10 cellular contexts compared by ENCODE assay signal in genomic region chr1:41800237-41800902, GRCh38.
DNase-seq lines count a peak whose midpoint lies in the region; ATAC-seq, FAIRE-seq and TF ChIP-seq lines count a peak whose summit lies in the region.
"Had no signal": no experiment of that assay in that cellular context is flagged by ENCODE, and none has a peak within 500 bp of the region (broad histone marks: within the 10 kb centered on the region; RNA-seq: fewer than 3 reads in every experiment).

No MANE protein-coding gene starts in this region.

- H3K79me2 ChIP-seq in HepG2 (ENCODE audit: insufficient read depth, low read length), result no peaks in the 10 kb centered on the region

- no peaks in the 10 kb centered on the region for H3K36me3 ChIP-seq in right atrium auricular region
- H3K36me3 ChIP-seq in HepG2 (replicated peaks in 1 of 2; ENCODE audit: control insufficient read depth in 1 of 2, insufficient read depth in 2 of 2, low read length in 2 of 2), result no peaks in the 10 kb centered on the region
- H3K36me3 ChIP-seq: colonic mucosa had no signal

- no peak overlapping the region for H3K4me2 ChIP-seq in HepG2 (ENCODE audit: low read depth, low read length)

- no peak overlapping the region for H2AFZ ChIP-seq in HepG2 (ENCODE audit: low read length)

- H3K27me3 ChIP-seq in right atrium auricular region, result no peaks in the 10 kb centered on the region
- H3K27me3 ChIP-seq in HepG2 (ENCODE audit: control insufficient read depth in 1 of 2, insufficient read depth in 2 of 2, low read length in 2 of 2), result peaks cover 0 to 4% of the 10 kb centered on the region in 2 experiments; a peak in 1 of 5 replicates
- H3K27me3 ChIP-seq: colonic mucosa had no signal

- ATAC-seq in Right ventricle myocardium superior (ENCODE audit: poor library complexity) (peak; percentile 78), HG03159 (IDR thresholded peaks at IDR 0.05; ENCODE audit: unreplicated experiment) (peak; percentile 53), HepG2 (no peak)

- TF ChIP-seq EP300 in HepG2 (IDR thresholded peaks at IDR 0.05; ENCODE audit: low read depth in 2 of 2, low read length in 2 of 2) (no peak), HepG2 (CRISPR knock-in tag; IDR thresholded peaks at IDR 0.05; ENCODE audit: borderline replicate concordance) (no peak)

- H3K4me1 Mint-ChIP-seq in dendritic cell treated with granulocyte-macrophage colony-stimulating factor and Interleukin-4, amounts not matched to agents 40 ng/mL and 50 ng/mL, for 4 days (ENCODE audit: low read depth), result peaks cover 53% of the 10 kb centered on the region

- H3K27ac ChIP-seq in right atrium auricular region (no peak overlapping the region), HepG2 (ENCODE audit: extremely low read length, insufficient read depth, low read length) (no peak overlapping the region)
- H3K27ac ChIP-seq: colonic mucosa had no signal

- peak overlapping the region; percentile 15 for H3K27ac Mint-ChIP-seq in dendritic cell treated with granulocyte-macrophage colony-stimulating factor and Interleukin-4, amounts not matched to agents 40 ng/mL and 50 ng/mL, for 4 days

- no peak for TF ChIP-seq RAD21 in HepG2 (CRISPR knock-in tag; IDR thresholded peaks at IDR 0.05)

- BruUV-seq in HepG2 (replicated peaks; lab: Mats Ljungman, UMichigan), result no TSS peak

- POLR2A ChIA-PET in HepG2 (lab: Yijun Ruan, JAX), result no interaction called here

- H3K9ac ChIP-seq in HepG2 (ENCODE audit: insufficient read depth, low read depth, low read length), result no peak overlapping the region

- no peak for TF ChIP-seq POLR2A in HepG2 (IDR thresholded peaks at IDR 0.05; ENCODE audit: insufficient read depth in 1 of 2, low read depth in 2 of 2, low read length in 2 of 2)

- CTCF ChIA-PET in HepG2 (lab: Yijun Ruan, JAX; ENCODE audit: low intra/inter-chr PET ratio, low total read pairs), result no interaction called here

- in situ Hi-C loops in HepG2 (cut with HindIII; ENCODE audit: extremely low pct_ligation_motif_present, low pct_unique_long_range_greater_than_20kb), result no loop called here

- H3K9me3 ChIP-seq in right atrium auricular region, result no peaks in the 10 kb centered on the region
- no peaks in the 10 kb centered on the region for H3K9me3 ChIP-seq in HepG2 (ENCODE audit: low read length)
- H3K9me3 ChIP-seq: colonic mucosa had no signal

- no peak for FAIRE-seq in HepG2 (lab: Jason Lieb, UNC)

- no peaks in the 10 kb centered on the region for H3K27me3 Mint-ChIP-seq in dendritic cell treated with granulocyte-macrophage colony-stimulating factor and Interleukin-4, amounts not matched to agents 40 ng/mL and 50 ng/mL, for 4 days

- H3K4me3 ChIP-seq in right atrium auricular region (no peak overlapping the region), HepG2 (replicated peaks in 1 of 3; ENCODE audit: insufficient read depth in 1 of 3, low read depth in 2 of 3, low read length in 3 of 3) (no peak overlapping the region)
- H3K4me3 ChIP-seq: colonic mucosa had no signal

- 29% methylated on average over 2 of the region's 2 CpGs for WGBS in HepG2 (ENCODE audit: low lambda C conversion rate)

- no peak overlapping the region for H3K4me3 Mint-ChIP-seq in dendritic cell treated with granulocyte-macrophage colony-stimulating factor and Interleukin-4, amounts not matched to agents 40 ng/mL and 50 ng/mL, for 4 days

- no peak for TF ChIP-seq CTCF in right atrium auricular region (IDR thresholded peaks at IDR 0.05)
- TF ChIP-seq CTCF in HepG2 (CRISPR knock-in tag; IDR thresholded peaks at IDR 0.05), result no peak

- H3K4me1 ChIP-seq in right atrium auricular region (peaks cover 0 to 16% of the 10 kb centered on the region in 2 donors), HepG2 (ENCODE audit: insufficient read depth, low read length) (no peaks in the 10 kb centered on the region)
- H3K4me1 ChIP-seq: colonic mucosa had no signal

- no peaks in the 10 kb centered on the region for H3K9me3 Mint-ChIP-seq in dendritic cell treated with granulocyte-macrophage colony-stimulating factor and Interleukin-4, amounts not matched to agents 40 ng/mL and 50 ng/mL, for 4 days

- no peaks in the 10 kb centered on the region for H4K20me1 ChIP-seq in HepG2 (ENCODE audit: insufficient read depth, low read length)

- DNase-seq in Right ventricle myocardium superior (peak; percentile 88), right atrium auricular region (ENCODE audit: low spot score) (no peak), HepG2 (ENCODE audit: low spot score) (no peak), SKM-1 (lab: John Stamatoyannopoulos, UW; ENCODE audit: unreplicated experiment) (no peak), COLO668 (lab: John Stamatoyannopoulos, UW; ENCODE audit: unreplicated experiment) (no peak)
- no peak for DNase-seq in activated effector memory CD4-positive, alpha-beta T cell treated with Interleukin-2 at 50 U/mL for 16 hours
- DNase-seq: colonic mucosa, OCI-M1 had no signal

- no peaks in the 10 kb centered on the region for H3K36me3 Mint-ChIP-seq in dendritic cell treated with granulocyte-macrophage colony-stimulating factor and Interleukin-4, amounts not matched to agents 40 ng/mL and 50 ng/mL, for 4 days (ENCODE audit: low read depth)

- intact Hi-C loops in Right ventricle myocardium superior (cut with DNase I) (no loop called here), HepG2 (cut with micrococcal nuclease; ENCODE audit: unreplicated experiment) (no loop called here)
- intact Hi-C loops in dendritic cell treated with granulocyte-macrophage colony-stimulating factor and Interleukin-4, amounts not matched to agents 40 ng/mL and 50 ng/mL, for 4 days (cut with micrococcal nuclease), result no loop called here

TF ChIP-seq in HepG2, 621 proteins besides CTCF, POLR2A, EP300 and RAD21:
- TF ChIP-seq MIER2 (CRISPR knock-in tag; IDR thresholded peaks at IDR 0.05) (no peak), ZBTB14 (CRISPR knock-in tag; IDR thresholded peaks at IDR 0.05) (no peak), KDM2A (CRISPR knock-in tag; IDR thresholded peaks at IDR 0.05; ENCODE audit: borderline replicate concordance, low read depth) (no peak)
